In the genomic region with DNA sequence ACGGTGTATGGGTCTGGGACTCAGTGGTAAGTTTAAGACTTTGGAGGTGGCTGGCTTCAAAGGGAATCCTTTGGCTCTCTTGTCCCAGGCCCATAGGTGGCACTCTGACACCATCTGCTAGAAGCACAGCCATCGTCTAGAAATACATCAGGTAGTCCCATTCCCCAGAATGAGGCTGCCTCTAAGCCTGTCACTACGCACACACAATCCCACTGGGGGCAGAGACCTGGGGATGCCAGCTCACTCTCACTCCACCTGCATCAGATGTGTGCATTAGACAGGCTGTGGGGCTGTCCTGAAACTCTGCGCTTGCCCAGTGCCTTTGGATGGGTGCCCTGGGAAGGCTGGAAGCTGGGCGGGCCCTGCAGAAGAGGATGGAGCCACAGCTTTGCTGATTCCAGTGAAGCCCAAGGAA, we compare ENCODE assay signal across 8 cellular contexts.
DNase-seq lines count a peak whose midpoint lies in the region; ATAC-seq and TF ChIP-seq lines count a peak whose summit lies in the region.

No MANE protein-coding gene starts in this region.

- CTCF ChIA-PET in CD4-positive, alpha-beta T cell (lab: Charles Lee) = no interaction called here

- intact Hi-C loops in CD4-positive, alpha-beta T cell (cut with DNase I, micrococcal nuclease) = no loop called here

- DNase-seq in SHP77 (lab: John Stamatoyannopoulos, UW) (peak; percentile 10 to 14), SHP77 treated with DMSO at 0.1 percent for 48 hours (lab: John Stamatoyannopoulos, UW) (no peak), LNCaP clone FGC (ENCODE audit: low read depth) (peak; percentile 36), hepatocyte (ENCODE audit: low spot score) (peak; percentile 54)
- DNase-seq in stimulated activated naive B cell treated with anti-CD40 and anti-IgM and Interleukin-4, amounts not matched to agents 10 μg/mL and 1 μg/mL and 100 μg/mL, for 72 hours = no peak
- no peak for DNase-seq in effector memory CD4-positive, alpha-beta T cell
- no peak for DNase-seq in CD4-positive, alpha-beta T cell

- H3K27ac ChIP-seq in hepatocyte = no peak overlapping the region
- H3K27ac ChIP-seq in effector memory CD4-positive, alpha-beta T cell (ENCODE audit: insufficient read depth, low read length, poor library complexity, severe bottlenecking) = no peak overlapping the region
- H3K27ac ChIP-seq in CD4-positive, alpha-beta T cell (ENCODE audit: low read depth, low read length) = no peak overlapping the region

- no peaks in the 10 kb centered on the region for H3K4me1 Mint-ChIP-seq in activated T-helper 17 cell treated with anti-CD3 and anti-CD28 coated beads, Interleukin-2, amount 50 U/mL, for 72 hours
- H3K4me1 Mint-ChIP-seq in stimulated activated naive B cell treated with anti-CD40 and anti-IgM and Interleukin-4, amounts not matched to agents 10 μg/mL and 1 μg/mL and 100 μg/mL, for 72 hours = no peaks in the 10 kb centered on the region
- H3K4me1 Mint-ChIP-seq in CD4-positive, alpha-beta T cell (ENCODE audit: low read depth) = no peaks in the 10 kb centered on the region

- H3K36me3 Mint-ChIP-seq in activated T-helper 17 cell treated with anti-CD3 and anti-CD28 coated beads, Interleukin-2, amount 50 U/mL, for 72 hours (ENCODE audit: low read depth) = no peaks in the 10 kb centered on the region
- H3K36me3 Mint-ChIP-seq in stimulated activated naive B cell treated with anti-CD40 and anti-IgM and Interleukin-4, amounts not matched to agents 10 μg/mL and 1 μg/mL and 100 μg/mL, for 72 hours = no peaks in the 10 kb centered on the region
- H3K36me3 Mint-ChIP-seq in CD4-positive, alpha-beta T cell (ENCODE audit: low read depth) = no peaks in the 10 kb centered on the region

- no peaks in the 10 kb centered on the region for H3K4me1 ChIP-seq in hepatocyte (ENCODE audit: insufficient read depth)
- H3K4me1 ChIP-seq in effector memory CD4-positive, alpha-beta T cell (ENCODE audit: control insufficient read depth, insufficient read depth, low read length, poor library complexity, severe bottlenecking) = no peaks in the 10 kb centered on the region

- no peaks in the 10 kb centered on the region for H3K9me3 Mint-ChIP-seq in activated T-helper 17 cell treated with anti-CD3 and anti-CD28 coated beads, Interleukin-2, amount 50 U/mL, for 72 hours
- H3K9me3 Mint-ChIP-seq in stimulated activated naive B cell treated with anti-CD40 and anti-IgM and Interleukin-4, amounts not matched to agents 10 μg/mL and 1 μg/mL and 100 μg/mL, for 72 hours = no peaks in the 10 kb centered on the region
- H3K9me3 Mint-ChIP-seq in CD4-positive, alpha-beta T cell = no peaks in the 10 kb centered on the region

- H3K36me3 ChIP-seq in hepatocyte (replicated peaks; ENCODE audit: insufficient read depth, low read depth) = no peaks in the 10 kb centered on the region
- no peaks in the 10 kb centered on the region for H3K36me3 ChIP-seq in effector memory CD4-positive, alpha-beta T cell (ENCODE audit: control insufficient read depth, insufficient read depth, low read length)

- H3K27me3 Mint-ChIP-seq in activated T-helper 17 cell treated with anti-CD3 and anti-CD28 coated beads, Interleukin-2, amount 50 U/mL, for 72 hours = no peaks in the 10 kb centered on the region
- H3K27me3 Mint-ChIP-seq in stimulated activated naive B cell treated with anti-CD40 and anti-IgM and Interleukin-4, amounts not matched to agents 10 μg/mL and 1 μg/mL and 100 μg/mL, for 72 hours = no peaks in the 10 kb centered on the region
- H3K27me3 Mint-ChIP-seq in CD4-positive, alpha-beta T cell = no peaks in the 10 kb centered on the region

- H3K79me2 ChIP-seq in hepatocyte = no peaks in the 10 kb centered on the region

- no peak overlapping the region for H3K4me3 ChIP-seq in LNCaP clone FGC (ENCODE audit: low read depth, low read length)
- no peak overlapping the region for H3K4me3 ChIP-seq in hepatocyte
- no peak overlapping the region for H3K4me3 ChIP-seq in effector memory CD4-positive, alpha-beta T cell (ENCODE audit: insufficient read depth, low read depth, low read length, poor library complexity, severe bottlenecking)

- H3K4me3 Mint-ChIP-seq in activated T-helper 17 cell treated with anti-CD3 and anti-CD28 coated beads, Interleukin-2, amount 50 U/mL, for 72 hours = no peak overlapping the region
- H3K4me3 Mint-ChIP-seq in stimulated activated naive B cell treated with anti-CD40 and anti-IgM and Interleukin-4, amounts not matched to agents 10 μg/mL and 1 μg/mL and 100 μg/mL, for 72 hours = no peak overlapping the region
- H3K4me3 Mint-ChIP-seq in CD4-positive, alpha-beta T cell = no peak overlapping the region

- H4K20me1 ChIP-seq in hepatocyte (ENCODE audit: insufficient read depth, poor library complexity, severe bottlenecking) = no peaks in the 10 kb centered on the region

- no peak overlapping the region for H2AFZ ChIP-seq in hepatocyte

- ATAC-seq in activated T-helper 17 cell treated with anti-CD3 and anti-CD28 coated beads, Interleukin-2, amount 50 U/mL, for 72 hours (replicated peaks) = peak; percentile 24
- ATAC-seq in stimulated activated naive B cell treated with anti-CD40 and anti-IgM and Interleukin-4, amounts not matched to agents 10 μg/mL and 1 μg/mL and 100 μg/mL, for 72 hours (replicated peaks) = peak; percentile 44 to 53
- no peak for ATAC-seq in CD4-positive, alpha-beta T cell (ENCODE audit: poor library complexity)

- no peaks in the 10 kb centered on the region for H3K9me3 ChIP-seq in hepatocyte (ENCODE audit: low read depth)
- no peaks in the 10 kb centered on the region for H3K9me3 ChIP-seq in effector memory CD4-positive, alpha-beta T cell (ENCODE audit: control insufficient read depth, low read length)
- no peaks in the 10 kb centered on the region for H3K9me3 ChIP-seq in CD4-positive, alpha-beta T cell (ENCODE audit: control insufficient read depth, low read length)

- no peaks in the 10 kb centered on the region for H3K27me3 ChIP-seq in hepatocyte
- no peaks in the 10 kb centered on the region for H3K27me3 ChIP-seq in effector memory CD4-positive, alpha-beta T cell (replicated peaks; ENCODE audit: control insufficient read depth, insufficient read depth, low read length, poor library complexity, severe bottlenecking)
- no peaks in the 10 kb centered on the region for H3K27me3 ChIP-seq in CD4-positive, alpha-beta T cell (ENCODE audit: control insufficient read depth, insufficient read depth, low read length)

- TF ChIP-seq CTCF in LNCaP clone FGC (IDR thresholded peaks at IDR 0.05; ENCODE audit: control insufficient read depth, extremely low read depth, insufficient read depth) (peak; percentile 94), hepatocyte (IDR thresholded peaks at IDR 0.05; ENCODE audit: poor library complexity) (peak; percentile 53)
- no peak for TF ChIP-seq CTCF in CD4-positive, alpha-beta T cell (IDR thresholded peaks at IDR 0.05)

- H3K27ac Mint-ChIP-seq in activated T-helper 17 cell treated with anti-CD3 and anti-CD28 coated beads, Interleukin-2, amount 50 U/mL, for 72 hours = no peak overlapping the region
- H3K27ac Mint-ChIP-seq in stimulated activated naive B cell treated with anti-CD40 and anti-IgM and Interleukin-4, amounts not matched to agents 10 μg/mL and 1 μg/mL and 100 μg/mL, for 72 hours = no peak overlapping the region
- no peak overlapping the region for H3K27ac Mint-ChIP-seq in CD4-positive, alpha-beta T cell

- no peaks in the 10 kb centered on the region for H3K9me2 ChIP-seq in hepatocyte (replicated peaks; ENCODE audit: insufficient read depth)

- POLR2A ChIA-PET in CD4-positive, alpha-beta T cell (lab: Charles Lee) = no interaction called here

- H3K4me2 ChIP-seq in hepatocyte = no peak overlapping the region

- WGBS in hepatocyte (ENCODE audit: low lambda C conversion rate, missing lambda C conversion rate) = 68% methylated on average over 5 of the region's 5 CpGs

Comparison
In these comparisons a context has a peak if more than half of its experiments do, and no peak if none do; other contexts are left out.
1. DNase-seq: peak in SHP77 (2 of 2), LNCaP clone FGC (single experiment) and hepatocyte (single experiment); none in SHP77 treated with DMSO at 0.1 percent for 48 hours (single experiment), stimulated activated naive B cell treated with anti-CD40 and anti-IgM and Interleukin-4, amounts not matched to agents 10 μg/mL and 1 μg/mL and 100 μg/mL, for 72 hours (single experiment), effector memory CD4-positive, alpha-beta T cell (0 of 3) and CD4-positive, alpha-beta T cell (0 of 10).